In genomic region chr10:80170641-80171040, GRCh38 we compare ENCODE assay signal across 1 cellular context.
A peak's percentile ranks its signal among the peaks of the same experiment; 100 is the strongest.
TF ChIP-seq lines count a peak whose summit lies in the region.

No MANE protein-coding gene starts in this region.

TF ChIP-seq in K562, 482 proteins besides CTCF, POLR2A, EP300 and RAD21:
- TF ChIP-seq XRCC4 (IDR thresholded peaks at IDR 0.05; ENCODE audit: extremely low read depth, insufficient read depth, insufficient read length) (no peak), ZC3H4 (CRISPR knock-in tag; IDR thresholded peaks at IDR 0.05; ENCODE audit: borderline replicate concordance) (0 out of 2 replicates have a peak, but pooled peaks have one; percentile 32), TAL1 (IDR thresholded peaks at IDR 0.05) (no peak), ZNF224 (CRISPR knock-in tag; IDR thresholded peaks at IDR 0.05) (no peak)
